9 cellular contexts compared by ENCODE assay signal in the genomic region with DNA sequence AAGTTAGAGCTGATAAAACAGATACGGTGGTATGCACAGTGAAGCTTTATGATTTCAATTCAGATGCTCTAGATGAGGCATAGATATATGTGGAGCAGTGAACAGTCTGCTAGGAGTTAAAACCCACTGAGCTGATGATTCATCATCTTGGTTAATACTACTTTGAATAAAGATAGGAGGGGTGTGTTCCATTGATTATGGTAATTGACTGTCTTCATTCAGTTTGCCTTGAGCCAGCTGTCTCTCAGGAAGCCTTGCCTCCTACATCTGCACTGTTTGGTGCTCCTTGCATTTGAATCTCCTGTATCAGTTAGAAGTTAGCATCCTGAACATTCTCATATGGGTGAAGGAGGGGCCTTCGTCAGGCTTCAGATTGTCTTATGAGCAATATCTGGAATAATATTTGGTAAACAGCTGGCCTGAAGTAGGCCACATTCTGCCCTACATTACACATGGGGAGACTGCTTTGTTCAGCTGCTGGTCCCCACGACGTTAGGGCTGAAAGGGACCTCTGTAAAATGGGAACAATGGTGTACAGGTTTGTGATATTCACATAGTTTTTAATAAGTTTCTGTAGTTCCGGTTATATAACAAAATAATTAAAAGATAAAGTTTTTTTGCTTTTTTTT. TPM values are rescaled to one million over a fixed set of nuclear protein-coding genes. Genes with fewer than 3 reads are reported as not detected.
A peak's percentile ranks its signal among the peaks of the same experiment; 100 is the strongest.
DNase-seq lines count a peak whose midpoint lies in the region; ATAC-seq and TF ChIP-seq lines count a peak whose summit lies in the region.
"Had no signal": no experiment of that assay in that cellular context is flagged by ENCODE, and none has a peak within 500 bp of the region (broad histone marks: within the 10 kb centered on the region; RNA-seq: fewer than 3 reads in every experiment).

No MANE protein-coding gene starts in this region.

- H3K4me1 ChIP-seq in OCI-LY3 (ENCODE audit: low read length) (peaks cover 78% of the 10 kb centered on the region), spleen (peaks cover 63 to 100% (median 96%) of the 10 kb centered on the region in 6 donors)

- H3K27ac ChIP-seq in OCI-LY3 (ENCODE audit: low read length): peak overlapping the region; percentile 72
- H3K27ac ChIP-seq in spleen: peak overlapping the region; percentile 13 to 92 (median 37)
- H3K27ac ChIP-seq: SJCRH30 had no signal

- ATAC-seq in GM18519 (IDR thresholded peaks at IDR 0.05; ENCODE audit: low FRiP score, unreplicated experiment): no peak

- 62 to 74% (median 69%) methylated on average over 5 of the region's 5 CpGs for WGBS in spleen, 5 donors

- peaks cover 65% of the 10 kb centered on the region for H4K20me1 ChIP-seq in OCI-LY3 (ENCODE audit: insufficient read depth, low read length)

- H3K27me3 ChIP-seq in OCI-LY3 (ENCODE audit: low read depth, low read length) (no peaks in the 10 kb centered on the region), spleen (replicated peaks in 1 of 7) (no peaks in the 10 kb centered on the region)
- H3K27me3 ChIP-seq: SJCRH30 had no signal

- H3K9me3 ChIP-seq in OCI-LY3 (ENCODE audit: insufficient read depth, low read length) (no peaks in the 10 kb centered on the region), spleen (no peaks in the 10 kb centered on the region)
- H3K9me3 ChIP-seq: SJCRH30 had no signal

- peak overlapping the region; percentile 39 for H3K4me3 ChIP-seq in OCI-LY3 (ENCODE audit: low read length)
- H3K4me3 ChIP-seq in epithelial cell of esophagus (ENCODE audit: low read length): no peak overlapping the region
- peak overlapping the region in 1 of 8 donors; percentile 20 for H3K4me3 ChIP-seq in spleen
- H3K4me3 ChIP-seq: SJCRH30 had no signal

- no peak for TF ChIP-seq POLR2A in spleen (IDR thresholded peaks at IDR 0.05)

- peaks cover 12% of the 10 kb centered on the region for H3K36me3 ChIP-seq in OCI-LY3 (replicated peaks; ENCODE audit: low read depth, low read length)
- H3K36me3 ChIP-seq in spleen: no peaks in the 10 kb centered on the region

- H2AFZ ChIP-seq in OCI-LY3 (ENCODE audit: low read depth, low read length): no peak overlapping the region

- TF ChIP-seq CTCF in OCI-LY3 (IDR thresholded peaks at IDR 0.05; ENCODE audit: low read depth, low read length) (no peak), epithelial cell of esophagus (IDR thresholded peaks at IDR 0.05; ENCODE audit: insufficient read depth, low read depth, low read length, missing control alignments) (no peak), spleen (IDR thresholded peaks at IDR 0.05 in 8 of 11, conservative IDR thresholded peaks at IDR 0.05 in 3 of 11) (no peak)

- peak overlapping the region; percentile 71 for H3K4me2 ChIP-seq in OCI-LY3 (ENCODE audit: low read length)

- H3K9ac ChIP-seq in OCI-LY3 (ENCODE audit: low read length): peak overlapping the region; percentile 29

- intact Hi-C loops in spleen (cut with DNase I; ENCODE audit: low total_unique reads): no loop called here

- H3K79me2 ChIP-seq in OCI-LY3 (ENCODE audit: low read length): peaks cover 100% of the 10 kb centered on the region

- peak; percentile 19 for DNase-seq in NCI-H2171 treated with DMSO at 0.1 percent for 48 hours (lab: John Stamatoyannopoulos, UW)
- no peak for DNase-seq in NCI-H2171 (lab: John Stamatoyannopoulos, UW)
- DNase-seq in epithelial cell of esophagus (ENCODE audit: low read depth): peak; percentile 29
- DNase-seq in spleen: no peak
- no peak for DNase-seq in HuH-7 (ENCODE audit: low spot score)
- DNase-seq in RKO (ENCODE audit: low spot score): no peak

RNA-seq across cellular contexts. Expression of a gene that starts 13.3 kb away (rescaled TPM):
- total RNA-seq in spleen: 100 to 1,000 TPM in 1 of 7 donors, 10 to 100 TPM in 6; 69.5 to 108 (median 73.1) TPM
- 10 to 100 TPM; 16.7 to 19.0 (median 17.3) TPM for polyA plus RNA-seq in spleen

Comparison
In these comparisons a context has a peak if more than half of its experiments do, and no peak if none do; other contexts are left out.
1. DNase-seq: peak in NCI-H2171 treated with DMSO at 0.1 percent for 48 hours (single experiment) and epithelial cell of esophagus (single experiment); none in NCI-H2171 (single experiment), spleen (single experiment), HuH-7 (single experiment) and RKO (single experiment).